Comparison of ENCODE assay signal across 8 cellular contexts in the genomic region with DNA sequence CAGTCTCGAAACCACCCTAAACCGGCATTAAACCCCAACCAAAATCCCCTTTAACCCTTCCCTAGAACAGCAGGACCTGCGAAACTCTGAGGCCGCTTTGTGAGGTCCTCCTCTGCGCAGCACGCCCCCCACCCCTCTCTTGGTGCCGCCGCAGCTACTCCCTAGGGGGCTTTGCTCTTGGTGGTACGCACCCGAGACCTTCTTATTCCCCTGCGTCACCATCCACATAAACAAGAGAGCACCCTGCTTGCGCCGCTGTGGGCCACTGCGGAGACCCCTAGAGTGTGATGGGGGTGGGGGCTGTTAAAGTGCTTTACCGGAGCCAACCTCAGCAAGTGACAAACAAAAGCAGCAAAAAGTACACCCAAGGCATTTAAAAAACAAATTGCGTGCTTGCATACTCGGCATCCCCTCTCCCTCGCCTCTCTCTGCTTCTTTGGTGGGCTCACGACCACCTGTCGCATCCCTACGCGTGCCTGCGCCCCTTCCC. TPM values are rescaled to one million over a fixed set of nuclear protein-coding genes. Genes with fewer than 3 reads are reported as not detected.
DNase-seq lines count a peak whose midpoint lies in the region; ATAC-seq and TF ChIP-seq lines count a peak whose summit lies in the region.

No MANE protein-coding gene starts in this region.

- H3K9ac ChIP-seq in trophoblast cell (ENCODE audit: low read length): no peak overlapping the region

- H2AFZ ChIP-seq in PC-9 (peak overlapping the region; percentile 87), trophoblast cell (ENCODE audit: insufficient read depth, low read length, poor library complexity) (no peak overlapping the region)

- intact Hi-C loops in CD8-positive, alpha-beta T cell (cut with DNase I, micrococcal nuclease): loop anchor here (1.0 to 5.0 kb wide), 5 partner anchors 201 to 620 kb away; a partner anchor contains a TSS
- intact Hi-C loops in PC-9 (cut with micrococcal nuclease; ENCODE audit: unreplicated experiment) (loop anchor here (1.0 to 5.0 kb wide), 2 partner anchors 34 to 200 kb away; a partner anchor contains a TSS), esophagus muscularis mucosa (cut with DNase I) (loop anchor here (10.0 kb wide), 1 partner anchor 617 kb away; no protein-coding TSS in a partner anchor), aorta (cut with DNase I) (loop anchor here in 1 of 2 donors (5.0 kb wide), 2 partner anchors 200 to 615 kb away; a partner anchor contains a TSS)

- peaks cover 11% of the 10 kb centered on the region for H3K79me2 ChIP-seq in PC-9 (ENCODE audit: low read depth)
- H3K79me2 ChIP-seq in trophoblast cell (ENCODE audit: control insufficient read depth, insufficient read depth, low read length, poor library complexity): peaks cover 5% of the 10 kb centered on the region

- H3K27me3 ChIP-seq in CD8-positive, alpha-beta T cell (ENCODE audit: insufficient read depth, low read length): peaks cover 11% of the 10 kb centered on the region
- H3K27me3 ChIP-seq in PC-9 (ENCODE audit: insufficient read depth, low read depth) (peaks cover 21% of the 10 kb centered on the region), esophagus muscularis mucosa (peaks cover 0 to 90% (median 23%) of the 10 kb centered on the region in 4 donors), trophoblast cell (ENCODE audit: insufficient read depth, low read length) (peaks cover 25% of the 10 kb centered on the region), aorta (ENCODE audit: control insufficient read depth in 1 of 2, insufficient read depth in 2 of 2, low read length in 1 of 2) (no peaks in the 10 kb centered on the region)

- no peak for TF ChIP-seq POLR2A in esophagus muscularis mucosa (IDR thresholded peaks at IDR 0.05; ENCODE audit: low read depth)

- no peaks in the 10 kb centered on the region for H3K36me3 Mint-ChIP-seq in CD8-positive, alpha-beta T cell

- peak overlapping the region; percentile 91 for H3K4me3 Mint-ChIP-seq in CD8-positive, alpha-beta T cell

- H3F3A ChIP-seq in PC-9 (ENCODE audit: insufficient read depth, low read depth): no peaks in the 10 kb centered on the region

- H3K4me3 ChIP-seq in CD8-positive, alpha-beta T cell (ENCODE audit: low read depth, low read length): peak overlapping the region; percentile 55
- H3K4me3 ChIP-seq in PC-9 (peak overlapping the region; percentile 73), esophagus muscularis mucosa (peak overlapping the region; percentile 47 to 60 (median 53)), trophoblast cell (ENCODE audit: low read depth, low read length) (peak overlapping the region; percentile 16), aorta (ENCODE audit: low read length in 2 of 2) (no peak overlapping the region)

- H4K91ac ChIP-seq in trophoblast cell (ENCODE audit: low read depth, low read length): no peak overlapping the region

- peaks cover 9% of the 10 kb centered on the region for H3K79me1 ChIP-seq in trophoblast cell (ENCODE audit: low read length)

- no TSS peak for BruUV-seq in PC-9 (replicated peaks; lab: Mats Ljungman, UMichigan)

- H2AK5ac ChIP-seq in trophoblast cell (ENCODE audit: low read length): no peak overlapping the region

- H3K4me2 ChIP-seq in PC-9 (peak overlapping the region; percentile 90), trophoblast cell (ENCODE audit: low read length) (peak overlapping the region; percentile 70)

- no peaks in the 10 kb centered on the region for H3K9me3 ChIP-seq in CD8-positive, alpha-beta T cell (ENCODE audit: low read length)
- H3K9me3 ChIP-seq in PC-9 (ENCODE audit: insufficient read depth, low read depth): no peaks in the 10 kb centered on the region
- no peaks in the 10 kb centered on the region for H3K9me3 ChIP-seq in esophagus muscularis mucosa
- H3K9me3 ChIP-seq in trophoblast cell (ENCODE audit: insufficient read depth, low read depth, low read length): peaks cover 14% of the 10 kb centered on the region
- H3K9me3 ChIP-seq in aorta (ENCODE audit: control insufficient read depth, low read length): no peaks in the 10 kb centered on the region

- no peak overlapping the region for H2BK12ac ChIP-seq in trophoblast cell (ENCODE audit: low read length)

- CTCF ChIA-PET in CD8-positive, alpha-beta T cell (lab: Charles Lee): interaction anchor here (0.9 to 1.1 kb wide), 2 partner anchors 12 to 202 kb away, joined by 3 read pairs; no protein-coding TSS in a partner anchor
- CTCF ChIA-PET in PC-9 (lab: Charles Lee): no interaction called here

- no peak overlapping the region for H3K27ac Mint-ChIP-seq in CD8-positive, alpha-beta T cell

- POLR2A ChIA-PET in CD8-positive, alpha-beta T cell (lab: Charles Lee): interaction anchor here (0.8 to 1.7 kb wide), 3 partner anchors 37 to 200 kb away, joined by 3 to 7 read pairs (median 4); a partner anchor contains a TSS
- POLR2A ChIA-PET in PC-9 (lab: Charles Lee; ENCODE audit: unreplicated experiment): no interaction called here

- H3K14ac ChIP-seq in trophoblast cell (ENCODE audit: low read length): no peak overlapping the region

- H4K20me1 ChIP-seq in PC-9 (ENCODE audit: insufficient read depth): no peaks in the 10 kb centered on the region

- no peak for TF ChIP-seq CTCF in CD8-positive, alpha-beta T cell (IDR thresholded peaks at IDR 0.05)
- no peak for TF ChIP-seq CTCF in PC-9 (conservative IDR thresholded peaks at IDR 0.05)
- TF ChIP-seq CTCF in esophagus muscularis mucosa (IDR thresholded peaks at IDR 0.05): no peak

- H3K4me1 Mint-ChIP-seq in CD8-positive, alpha-beta T cell (ENCODE audit: low read depth): peaks cover 34% of the 10 kb centered on the region

- H3K27ac ChIP-seq in CD8-positive, alpha-beta T cell (ENCODE audit: low read depth, low read length): no peak overlapping the region
- no peak overlapping the region for H3K27ac ChIP-seq in PC-9
- no peak overlapping the region for H3K27ac ChIP-seq in esophagus muscularis mucosa (replicated peaks in 1 of 4)
- H3K27ac ChIP-seq in trophoblast cell (ENCODE audit: low read depth, low read length): no peak overlapping the region
- no peak overlapping the region for H3K27ac ChIP-seq in aorta (ENCODE audit: low read depth in 1 of 2, low read length in 2 of 2)

- H2BK5ac ChIP-seq in trophoblast cell (ENCODE audit: low read depth, low read length, poor library complexity): no peak overlapping the region

- H3K18ac ChIP-seq in trophoblast cell (ENCODE audit: low read length): no peak overlapping the region

- no peaks in the 10 kb centered on the region for H3K36me3 ChIP-seq in CD8-positive, alpha-beta T cell (ENCODE audit: insufficient read depth, low read length)
- H3K36me3 ChIP-seq in PC-9 (ENCODE audit: low read depth) (no peaks in the 10 kb centered on the region), esophagus muscularis mucosa (no peaks in the 10 kb centered on the region), trophoblast cell (ENCODE audit: control insufficient read depth in 1 of 2, insufficient read depth in 2 of 2, low read length in 2 of 2) (no peaks in the 10 kb centered on the region), aorta (ENCODE audit: control insufficient read depth in 1 of 2, insufficient read depth in 2 of 2, low read length in 1 of 2) (no peaks in the 10 kb centered on the region)

- DNase-seq in CD8-positive, alpha-beta T cell: no peak
- DNase-seq in PC-9: no peak
- no peak for DNase-seq in esophagus muscularis mucosa (ENCODE audit: extremely low spot score)
- DNase-seq in trophoblast cell: no peak
- DNase-seq in NOMO-1 treated with DMSO at 0.1 percent for 48 hours (lab: John Stamatoyannopoulos, UW; ENCODE audit: unreplicated experiment): no peak
- DNase-seq in UCSD-AML1 (lab: John Stamatoyannopoulos, UW; ENCODE audit: unreplicated experiment): no peak
- DNase-seq in aorta: no peak
- DNase-seq in AG08395 (ENCODE audit: low spot score): no peak

- no peak for ATAC-seq in CD8-positive, alpha-beta T cell
- ATAC-seq in aorta (ENCODE audit: low FRiP score): no peak

- no peak for TF ChIP-seq EP300 in esophagus muscularis mucosa (IDR thresholded peaks at IDR 0.05)

- no peak overlapping the region for H3K4ac ChIP-seq in trophoblast cell (ENCODE audit: low read depth, low read length)

- no peaks in the 10 kb centered on the region for H3K9me3 Mint-ChIP-seq in CD8-positive, alpha-beta T cell

- H3K9me2 ChIP-seq in PC-9 (ENCODE audit: insufficient read depth): no peaks in the 10 kb centered on the region

- 43% methylated on average over 23 of the region's 23 CpGs for WGBS in esophagus muscularis mucosa
- no CpG with 5 or more reads among the region's 23 CpGs for WGBS in trophoblast cell (ENCODE audit: extremely low coverage, insufficient coverage, insufficient read length)
- 39 to 42% methylated on average over 23 of the region's 23 CpGs for WGBS in aorta, 2 donors

- no peak overlapping the region for H4K12ac ChIP-seq in trophoblast cell (ENCODE audit: low read depth, low read length)

- H4K8ac ChIP-seq in trophoblast cell (ENCODE audit: low read depth, low read length): no peak overlapping the region

- no peak overlapping the region for H2BK120ac ChIP-seq in trophoblast cell (ENCODE audit: insufficient read depth, low read length, poor library complexity)

- H3K23ac ChIP-seq in trophoblast cell (ENCODE audit: low read length): no peak overlapping the region

- peaks cover 25% of the 10 kb centered on the region for H3K27me3 Mint-ChIP-seq in CD8-positive, alpha-beta T cell (ENCODE audit: low read depth)

- H3K4me1 ChIP-seq in CD8-positive, alpha-beta T cell (ENCODE audit: insufficient read depth, low read length): peaks cover 39% of the 10 kb centered on the region
- H3K4me1 ChIP-seq in PC-9 (replicated peaks; ENCODE audit: insufficient read depth) (peaks cover 16% of the 10 kb centered on the region), esophagus muscularis mucosa (peaks cover 5 to 56% (median 40%) of the 10 kb centered on the region in 4 donors), trophoblast cell (ENCODE audit: control insufficient read depth in 1 of 2, insufficient read depth in 2 of 2, low read length in 2 of 2) (peaks cover 11 to 17% of the 10 kb centered on the region in 2 experiments), aorta (ENCODE audit: control insufficient read depth in 1 of 2, insufficient read depth in 2 of 2, low read length in 2 of 2) (no peaks in the 10 kb centered on the region)

RNA-seq across cellular contexts. Expression of a gene that starts 0.5 kb away (rescaled TPM):
- total RNA-seq in CD8-positive, alpha-beta T cell: 1,000 to 10,000 TPM; 1,064 to 1,097 TPM
- total RNA-seq in PC-9 (2021) (929 and 1,304 TPM in 2 replicates), esophagus muscularis mucosa (100 to 1,000 TPM; 679 to 875 (median 782) TPM), aorta (100 to 1,000 TPM; 838 to 881 TPM)
- 1,560 and 1,575 TPM in 2 replicates for polyA plus RNA-seq in trophoblast cell (2013)
- 1,000 to 10,000 TPM in 1 of 2 donors, 100 to 1,000 TPM in 1; 934 to 1,060 TPM for polyA plus RNA-seq in aorta

RNA-seq across cellular contexts. Expression of a gene that starts 1.3 kb away (rescaled TPM):
- total RNA-seq in CD8-positive, alpha-beta T cell: under 1 TPM in 1 of 2 experiments, not detected in 1; 0.28 TPM
- total RNA-seq in PC-9 (2021) (5.7 and 6.8 TPM in 2 replicates), esophagus muscularis mucosa (under 1 TPM in 3 of 4 donors, not detected in 1; 0.13 to 0.42 (median 0.23) TPM), aorta (1 to 10 TPM; 1.2 to 1.7 TPM)
- 0.35 and 0.56 TPM in 2 replicates for polyA plus RNA-seq in trophoblast cell (2013)
- 1 to 10 TPM in 1 of 2 donors, not detected in 1; 1.0 TPM for polyA plus RNA-seq in aorta

Comparison
In these comparisons a context has a peak if more than half of its experiments do, and no peak if none do; other contexts are left out.
1. H3K4me3 ChIP-seq: peak in CD8-positive, alpha-beta T cell (single experiment), PC-9 (single experiment), esophagus muscularis mucosa (4 of 4) and trophoblast cell (single experiment); none in aorta (0 of 2).